ENCODE assay signal across 8 cellular contexts in genomic region chr9:87498046-87498815, GRCh38. TPM values are rescaled to one million over a fixed set of nuclear protein-coding genes. Genes with fewer than 3 reads are reported as not detected.
A peak's percentile ranks its signal among the peaks of the same experiment; 100 is the strongest.
DNase-seq lines count a peak whose midpoint lies in the region; ATAC-seq and TF ChIP-seq lines count a peak whose summit lies in the region.

No MANE protein-coding gene starts in this region.

- H3K36me3 ChIP-seq in neutrophil = no peaks in the 10 kb centered on the region

- no peaks in the 10 kb centered on the region for H3K9me3 ChIP-seq in neutrophil

- no peaks in the 10 kb centered on the region for H3K9me3 Mint-ChIP-seq in activated CD8-positive, alpha-beta memory T cell treated with anti-CD3 and anti-CD28 coated beads, Interleukin-2, amount 10 ng/mL, durations not matched to agents 7 days and 5 days (ENCODE audit: low read depth)
- H3K9me3 Mint-ChIP-seq in activated T-helper 1 cell treated with anti-CD3 and anti-CD28 coated beads, Interleukin-12 subunit alpha, Interleukin-12 subunit beta, Interleukin-2, Interleukin-4 antibody, amounts not matched to agents 30 ng/mL and 10 ng/mL and 1 ng/mL, durations not matched to agents 14 hours and 24 hours and 36 hours = no peaks in the 10 kb centered on the region

- CTCF ChIA-PET in activated CD8-positive, alpha-beta memory T cell treated with anti-CD3 and anti-CD28 coated beads, Interleukin-2, amount 10 ng/mL, durations not matched to agents 7 days and 5 days (lab: Charles Lee) = no interaction called here

- H3K4me1 ChIP-seq in neutrophil (ENCODE audit: control insufficient read depth in 1 of 2, insufficient read depth in 1 of 2, low read depth in 1 of 2, low read length in 1 of 2) = peaks cover 52 to 53% of the 10 kb centered on the region in 2 experiments

- H3K27me3 ChIP-seq in neutrophil = peaks cover 62% of the 10 kb centered on the region

- peak; percentile 31 for ATAC-seq in GM18502 (IDR thresholded peaks at IDR 0.05; ENCODE audit: poor library complexity, unreplicated experiment)
- ATAC-seq in HG03521 (IDR thresholded peaks at IDR 0.05; ENCODE audit: unreplicated experiment) = peak; percentile 21
- ATAC-seq in activated CD8-positive, alpha-beta memory T cell treated with anti-CD3 and anti-CD28 coated beads, Interleukin-2, amount 10 ng/mL, durations not matched to agents 7 days and 5 days = peak; percentile 27

- H3K4me3 Mint-ChIP-seq in activated CD8-positive, alpha-beta memory T cell treated with anti-CD3 and anti-CD28 coated beads, Interleukin-2, amount 10 ng/mL, durations not matched to agents 7 days and 5 days = no peak overlapping the region
- no peak overlapping the region for H3K4me3 Mint-ChIP-seq in activated T-helper 1 cell treated with anti-CD3 and anti-CD28 coated beads, Interleukin-12 subunit alpha, Interleukin-12 subunit beta, Interleukin-2, Interleukin-4 antibody, amounts not matched to agents 30 ng/mL and 10 ng/mL and 1 ng/mL, durations not matched to agents 14 hours and 24 hours and 36 hours

- peaks cover 43% of the 10 kb centered on the region for H3K27me3 Mint-ChIP-seq in activated CD8-positive, alpha-beta memory T cell treated with anti-CD3 and anti-CD28 coated beads, Interleukin-2, amount 10 ng/mL, durations not matched to agents 7 days and 5 days
- peaks cover 49% of the 10 kb centered on the region for H3K27me3 Mint-ChIP-seq in activated T-helper 1 cell treated with anti-CD3 and anti-CD28 coated beads, Interleukin-12 subunit alpha, Interleukin-12 subunit beta, Interleukin-2, Interleukin-4 antibody, amounts not matched to agents 30 ng/mL and 10 ng/mL and 1 ng/mL, durations not matched to agents 14 hours and 24 hours and 36 hours (ENCODE audit: insufficient read depth)

- intact Hi-C loops in activated T-helper 1 cell treated with anti-CD3 and anti-CD28 coated beads, Interleukin-12 subunit alpha, Interleukin-12 subunit beta, Interleukin-2, Interleukin-4 antibody, amounts not matched to agents 30 ng/mL and 10 ng/mL and 1 ng/mL, durations not matched to agents 14 hours and 24 hours and 36 hours (cut with micrococcal nuclease) = loop anchor here (5.0 kb wide), 1 partner anchor 36 kb away; no protein-coding TSS in a partner anchor

- no peaks in the 10 kb centered on the region for H3K36me3 Mint-ChIP-seq in activated CD8-positive, alpha-beta memory T cell treated with anti-CD3 and anti-CD28 coated beads, Interleukin-2, amount 10 ng/mL, durations not matched to agents 7 days and 5 days
- no peaks in the 10 kb centered on the region for H3K36me3 Mint-ChIP-seq in activated T-helper 1 cell treated with anti-CD3 and anti-CD28 coated beads, Interleukin-12 subunit alpha, Interleukin-12 subunit beta, Interleukin-2, Interleukin-4 antibody, amounts not matched to agents 30 ng/mL and 10 ng/mL and 1 ng/mL, durations not matched to agents 14 hours and 24 hours and 36 hours (ENCODE audit: low read depth)

- H3K4me1 Mint-ChIP-seq in activated CD8-positive, alpha-beta memory T cell treated with anti-CD3 and anti-CD28 coated beads, Interleukin-2, amount 10 ng/mL, durations not matched to agents 7 days and 5 days = peaks cover 6% of the 10 kb centered on the region
- peaks cover 10% of the 10 kb centered on the region for H3K4me1 Mint-ChIP-seq in activated T-helper 1 cell treated with anti-CD3 and anti-CD28 coated beads, Interleukin-12 subunit alpha, Interleukin-12 subunit beta, Interleukin-2, Interleukin-4 antibody, amounts not matched to agents 30 ng/mL and 10 ng/mL and 1 ng/mL, durations not matched to agents 14 hours and 24 hours and 36 hours (ENCODE audit: low read depth)

- H3K4me3 ChIP-seq in AG10803 (ENCODE audit: low read length) (peak overlapping the region; percentile 45), neutrophil (ENCODE audit: low read depth in 1 of 2, low read length in 1 of 2) (peak overlapping the region; percentile 68 to 85)

- no peak for TF ChIP-seq CTCF in AG10803 (conservative IDR thresholded peaks at IDR 0.05; ENCODE audit: low read length)
- no peak for TF ChIP-seq CTCF in neutrophil (IDR thresholded peaks at IDR 0.05)

- H3K27ac Mint-ChIP-seq in activated CD8-positive, alpha-beta memory T cell treated with anti-CD3 and anti-CD28 coated beads, Interleukin-2, amount 10 ng/mL, durations not matched to agents 7 days and 5 days = no peak overlapping the region
- H3K27ac Mint-ChIP-seq in activated T-helper 1 cell treated with anti-CD3 and anti-CD28 coated beads, Interleukin-12 subunit alpha, Interleukin-12 subunit beta, Interleukin-2, Interleukin-4 antibody, amounts not matched to agents 30 ng/mL and 10 ng/mL and 1 ng/mL, durations not matched to agents 14 hours and 24 hours and 36 hours = no peak overlapping the region

- DNase-seq in AG10803 (ENCODE audit: low read depth) = no peak
- no peak for DNase-seq in activated CD8-positive, alpha-beta memory T cell treated with anti-CD3 and anti-CD28 coated beads, Interleukin-2, amount 10 ng/mL, durations not matched to agents 7 days and 5 days
- DNase-seq in globus pallidus (ENCODE audit: low spot score) = peak; percentile 55
- DNase-seq in activated T-helper 1 cell treated with anti-CD3 and anti-CD28 coated beads, Interleukin-12 subunit alpha, Interleukin-12 subunit beta, Interleukin-2, Interleukin-4 antibody, amounts not matched to agents 30 ng/mL and 10 ng/mL and 1 ng/mL, durations not matched to agents 14 hours and 24 hours and 36 hours (ENCODE audit: low spot score) = no peak
- DNase-seq in activated naive CD4-positive, alpha-beta T cell (lab: John Stamatoyannopoulos, UW) = no peak

- peak overlapping the region; percentile 44 for H3K27ac ChIP-seq in neutrophil

RNA-seq across cellular contexts. Expression of gene DAPK1, which starts 0.6 kb away (rescaled TPM):
- total RNA-seq in activated CD8-positive, alpha-beta memory T cell treated with anti-CD3 and anti-CD28 coated beads, Interleukin-2, amount 10 ng/mL, durations not matched to agents 7 days and 5 days = 1 to 10 TPM; 1.2 to 6.8 TPM
- total RNA-seq in activated T-helper 1 cell treated with anti-CD3 and anti-CD28 coated beads, Interleukin-12 subunit alpha, Interleukin-12 subunit beta, Interleukin-2, Interleukin-4 antibody, amounts not matched to agents 30 ng/mL and 10 ng/mL and 1 ng/mL, durations not matched to agents 14 hours and 24 hours and 36 hours = 2.0 and 2.8 TPM in 2 replicates
